Comparison of ENCODE assay signal across 29 cellular contexts in the genomic region with DNA sequence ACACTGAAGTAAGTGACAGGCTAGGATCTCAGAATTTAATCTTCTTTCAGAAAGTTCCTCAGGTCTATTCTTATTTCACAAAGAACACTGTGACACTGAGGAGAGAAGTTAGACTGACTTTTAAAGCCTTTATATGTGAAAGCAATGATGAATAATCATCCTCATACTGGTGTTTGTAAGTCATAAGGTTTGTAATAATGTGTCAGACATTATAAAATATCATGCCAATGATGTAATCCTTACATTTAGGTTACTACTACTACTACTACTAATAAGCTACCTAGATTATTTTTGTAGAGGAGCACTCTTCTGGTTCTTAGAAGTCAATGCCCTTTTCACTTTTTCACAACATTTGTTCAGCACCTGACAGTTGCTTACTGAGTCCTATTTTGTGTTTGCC. TPM values are rescaled to one million over a fixed set of nuclear protein-coding genes. Genes with fewer than 3 reads are reported as not detected.
DNase-seq lines count a peak whose midpoint lies in the region; ATAC-seq, FAIRE-seq and TF ChIP-seq lines count a peak whose summit lies in the region.
"Had no signal": no experiment of that assay in that cellular context is flagged by ENCODE, and none has a peak within 500 bp of the region (broad histone marks: within the 10 kb centered on the region; RNA-seq: fewer than 3 reads in every experiment).

No MANE protein-coding gene starts in this region.

- H3K4me2 ChIP-seq in K562 (ENCODE audit: insufficient read depth, low read length): no peak overlapping the region
- H3K4me2 ChIP-seq in hepatocyte: no peak overlapping the region

- H3K4me1 ChIP-seq in HEK293 (ENCODE audit: control insufficient read depth, insufficient read depth, low read length): no peaks in the 10 kb centered on the region
- H3K4me1 ChIP-seq in K562 (replicated peaks in 1 of 2; ENCODE audit: control insufficient read depth in 2 of 2, insufficient read depth in 2 of 2, low read length in 2 of 2): no peaks in the 10 kb centered on the region
- no peaks in the 10 kb centered on the region for H3K4me1 ChIP-seq in hepatocyte (ENCODE audit: insufficient read depth)
- H3K4me1 ChIP-seq: BE2C, SJCRH30 had no signal

- H3K4me3 ChIP-seq in HEK293 (ENCODE audit: low read depth, low read length): no peak overlapping the region
- no peak overlapping the region for H3K4me3 ChIP-seq in K562
- no peak overlapping the region for H3K4me3 ChIP-seq in hepatocyte
- H3K4me3 ChIP-seq: SJCRH30 had no signal

- in situ Hi-C loops in K562 (cut with MboI): no loop called here

- TF ChIP-seq CTCF in HEK293 (tag by site-specific recombination; IDR thresholded peaks at IDR 0.05): no peak
- TF ChIP-seq CTCF in K562 (IDR thresholded peaks at IDR 0.05 in 2 of 3, conservative IDR thresholded peaks at IDR 0.05 in 1 of 3; ENCODE audit: insufficient read depth in 2 of 3, low read depth in 1 of 3, low read length in 3 of 3): no peak
- no peak for TF ChIP-seq CTCF in hepatocyte (IDR thresholded peaks at IDR 0.05; ENCODE audit: poor library complexity)

- H3K27me3 ChIP-seq in K562 (ENCODE audit: control insufficient read depth in 2 of 2, insufficient read depth in 2 of 2, low read length in 2 of 2) (no peaks in the 10 kb centered on the region), hepatocyte (no peaks in the 10 kb centered on the region)
- H3K27me3 ChIP-seq: BE2C, SJCRH30 had no signal

- no peaks in the 10 kb centered on the region for H3K79me2 ChIP-seq in K562 (ENCODE audit: control insufficient read depth, insufficient read depth, low read length)
- no peaks in the 10 kb centered on the region for H3K79me2 ChIP-seq in hepatocyte

- peak; percentile 28 for DNase-seq in AG08396 (ENCODE audit: low spot score)
- no peak for DNase-seq in K562 (ENCODE audit: extremely low read depth in 1 of 4, low spot score in 3 of 4)
- DNase-seq in iris pigment epithelial cell (ENCODE audit: low read depth): peak; percentile 9
- no peak for DNase-seq in hepatocyte (ENCODE audit: low spot score)
- no peak for DNase-seq in cortex of kidney (lab: John Stamatoyannopoulos, UW)
- no peak for DNase-seq in NCI-H2171 treated with DMSO at 0.1 percent for 48 hours (lab: John Stamatoyannopoulos, UW)
- DNase-seq: BE2C; CD8-positive, alpha-beta memory T cell; DND-41; GOT3; Kasumi-1; NCI-H1092 treated with DMSO at 0.1 percent for 48 hours; NCI-H1436; NCI-H187; NCI-H2081 treated with DMSO at 0.1 percent for 48 hours; NCI-H524 treated with DMSO at 0.1 percent for 48 hours; NCI-H774; SJCRH30 had no signal

- H3K9me1 ChIP-seq in K562 (ENCODE audit: control insufficient read depth, insufficient read depth, low read length): no peaks in the 10 kb centered on the region

- no peaks in the 10 kb centered on the region for H3K9me3 ChIP-seq in HEK293 (ENCODE audit: control insufficient read depth, insufficient read depth, low read depth, low read length)
- no peaks in the 10 kb centered on the region for H3K9me3 ChIP-seq in K562 (replicated peaks; ENCODE audit: control insufficient read depth, insufficient read depth, low read depth, low read length)
- H3K9me3 ChIP-seq in hepatocyte (ENCODE audit: low read depth): no peaks in the 10 kb centered on the region
- H3K9me3 ChIP-seq: BE2C, SJCRH30 had no signal

- no peak overlapping the region for H2AFZ ChIP-seq in K562 (ENCODE audit: low read depth, low read length)
- no peak overlapping the region for H2AFZ ChIP-seq in hepatocyte

- no peaks in the 10 kb centered on the region for H4K20me1 ChIP-seq in K562 (replicated peaks; ENCODE audit: control insufficient read depth, insufficient read depth, low read length)
- H4K20me1 ChIP-seq in hepatocyte (ENCODE audit: insufficient read depth, poor library complexity, severe bottlenecking): no peaks in the 10 kb centered on the region

- TF ChIP-seq EP300 in K562 (IDR thresholded peaks at IDR 0.05; ENCODE audit: low read length): no peak

- no peaks in the 10 kb centered on the region for H3K9me2 ChIP-seq in hepatocyte (replicated peaks; ENCODE audit: insufficient read depth)

- no peak overlapping the region for H3K27ac ChIP-seq in HEK293 (ENCODE audit: extremely low read depth, low read depth, low read length)
- no peak overlapping the region for H3K27ac ChIP-seq in K562 (ENCODE audit: extremely low read depth, low read depth, low read length)
- no peak overlapping the region for H3K27ac ChIP-seq in hepatocyte
- H3K27ac ChIP-seq: 22Rv1, HL-60, SJCRH30 had no signal

- no peak overlapping the region for H3K9ac ChIP-seq in K562 (ENCODE audit: insufficient read depth in 1 of 2, low read depth in 2 of 2, low read length in 2 of 2)

- CTCF ChIA-PET in HEK293 (lab: Yijun Ruan, JAX) (no interaction called here), K562 (lab: Yijun Ruan, JAX; ENCODE audit: low intra/inter-chr PET ratio) (no interaction called here)

- no peak for TF ChIP-seq RAD21 in K562 (CRISPR knock-in tag; conservative IDR thresholded peaks at IDR 0.05 in 1 of 2, IDR thresholded peaks at IDR 0.05 in 1 of 2)

- TF ChIP-seq POLR2A in K562 (conservative IDR thresholded peaks at IDR 0.05): no peak

- H3K36me3 ChIP-seq in HEK293 (ENCODE audit: control insufficient read depth in 2 of 2, insufficient read depth in 1 of 2, low read length in 2 of 2): peaks cover 46 to 63% of the 10 kb centered on the region in 2 experiments
- peaks cover 77% of the 10 kb centered on the region for H3K36me3 ChIP-seq in K562 (ENCODE audit: control insufficient read depth, insufficient read depth, low read length)
- H3K36me3 ChIP-seq in hepatocyte (replicated peaks; ENCODE audit: insufficient read depth, low read depth): no peaks in the 10 kb centered on the region
- H3K36me3 ChIP-seq: BE2C had no signal

- POLR2A ChIA-PET in HEK293 (lab: Yijun Ruan, JAX): no interaction called here
- POLR2A ChIA-PET in K562 (lab: Yijun Ruan, JAX): no interaction called here

- no peak for FAIRE-seq in K562 (lab: Jason Lieb, UNC)
- FAIRE-seq: GM18507 had no signal

- intact Hi-C loops in K562 (cut with micrococcal nuclease): no loop called here

- no peak for ATAC-seq in K562
- ATAC-seq: Right ventricle myocardium inferior, SK-N-SH treated with all-trans-retinoic acid at 6 μM for 48 hours had no signal

- no TSS peak for BruUV-seq in K562 (replicated peaks; lab: Mats Ljungman, UMichigan)

RNA-seq across cellular contexts. Expression of a gene that starts 33.4 kb away (rescaled TPM):
- total RNA-seq in K562 (2011; cell fraction: chromatin; rRNA removed; ENCODE audit: low replicate concordance): not detected in 2 replicates
- total RNA-seq in K562 (2011; cell fraction: nucleolus; rRNA removed): not detected in 2 replicates
- total RNA-seq in K562 (2011; cell fraction: nucleoplasm; rRNA removed): not detected in 2 replicates
- total RNA-seq in K562 (2014; rRNA removed): not detected in 2 replicates
- total RNA-seq in K562 (2014; rRNA removed; fragmentation: Illumina TruSeq; extraction: Trizol): not detected in 2 replicates
- not detected in 2 replicates for total RNA-seq in K562 (2015; rRNA removed; fragmentation: Illumina TruSeq; extraction: Trizol)
- total RNA-seq in K562 (2021): not detected in 2 replicates
- not detected in 2 replicates for polyA plus RNA-seq in K562 (2011; rRNA removed)
- polyA plus RNA-seq in K562 (2011; cell fraction: cytosol; rRNA removed): not detected in 2 replicates
- not detected in 2 replicates for polyA plus RNA-seq in K562 (2011; cell fraction: nucleus; rRNA removed)
- polyA plus RNA-seq in K562 (2012): not detected in 2 replicates
- not detected in 2 replicates for polyA plus RNA-seq in K562 (2014; fragmentation: Illumina TruSeq; extraction: Trizol)
- polyA plus RNA-seq in K562 (2014; fragmentation: Nextera tagmentation; extraction: Ambion mirVana): not detected
- polyA plus RNA-seq in K562 (2014; rRNA removed): not detected in 2 replicates
- polyA minus RNA-seq in K562 (2011; rRNA and poly(A)+ RNA removed): not detected in 2 replicates
- polyA minus RNA-seq in K562 (2011; cell fraction: cytosol; rRNA and poly(A)+ RNA removed): not detected in 2 replicates
- polyA minus RNA-seq in K562 (2011; cell fraction: nucleus; rRNA and poly(A)+ RNA removed): not detected in 2 replicates
- not detected in 2 replicates for total RNA-seq in hepatocyte
- polyA plus RNA-seq in hepatocyte: not detected in 2 replicates
- total RNA-seq: CD8-positive, alpha-beta memory T cell; G401; HT-29; M059J; Right ventricle myocardium inferior; RPMI7951; SJCRH30 had no signal
- polyA plus RNA-seq: CD14-positive monocyte; CD8-positive, alpha-beta memory T cell had no signal

RNA-seq across cellular contexts. Expression of a gene that starts 40.8 kb away (rescaled TPM):
- total RNA-seq in K562 (2011; cell fraction: chromatin; rRNA removed; ENCODE audit: low replicate concordance): 34.5 and 36.9 TPM in 2 replicates
- total RNA-seq in K562 (2011; cell fraction: nucleolus; rRNA removed): 28.4 and 29.7 TPM in 2 replicates
- 50.7 and 104 TPM in 2 replicates for total RNA-seq in K562 (2011; cell fraction: nucleoplasm; rRNA removed)
- total RNA-seq in K562 (2014; rRNA removed) (105 and 110 TPM in 2 replicates), K562 (2014; rRNA removed; fragmentation: Illumina TruSeq; extraction: Trizol) (148 and 174 TPM in 2 replicates), K562 (2015; rRNA removed; fragmentation: Illumina TruSeq; extraction: Trizol) (148 and 161 TPM in 2 replicates), K562 (2021) (139 and 140 TPM in 2 replicates), hepatocyte (105 and 112 TPM in 2 replicates)
- polyA plus RNA-seq in K562 (2011; rRNA removed) (295 and 316 TPM in 2 replicates), K562 (2014; fragmentation: Illumina TruSeq; extraction: Trizol) (250 and 293 TPM in 2 replicates), K562 (2014; fragmentation: Nextera tagmentation; extraction: Ambion mirVana) (100 to 1,000 TPM; 538 to 634 TPM), K562 (2014; rRNA removed) (252 and 265 TPM in 2 replicates), hepatocyte (186 and 188 TPM in 2 replicates)
- polyA plus RNA-seq in K562 (2011; cell fraction: cytosol; rRNA removed): 189 and 259 TPM in 2 replicates
- 67.0 and 104 TPM in 2 replicates for polyA plus RNA-seq in K562 (2011; cell fraction: nucleus; rRNA removed)
- polyA plus RNA-seq in K562 (2012): 244 and 289 TPM in 2 replicates
- polyA minus RNA-seq in K562 (2011; rRNA and poly(A)+ RNA removed): 110 and 120 TPM in 2 replicates
- 37.0 and 45.9 TPM in 2 replicates for polyA minus RNA-seq in K562 (2011; cell fraction: cytosol; rRNA and poly(A)+ RNA removed)
- 11.7 and 28.9 TPM in 2 replicates for polyA minus RNA-seq in K562 (2011; cell fraction: nucleus; rRNA and poly(A)+ RNA removed)

RNA-seq across cellular contexts. Expression of a gene that starts 48.4 kb away (rescaled TPM):
- total RNA-seq in K562 (2011; cell fraction: chromatin; rRNA removed; ENCODE audit: low replicate concordance): 268 and 516 TPM in 2 replicates
- total RNA-seq in K562 (2011; cell fraction: nucleolus; rRNA removed): 162 and 189 TPM in 2 replicates
- 223 and 257 TPM in 2 replicates for total RNA-seq in K562 (2011; cell fraction: nucleoplasm; rRNA removed)
- total RNA-seq in K562 (2014; rRNA removed) (77.8 and 83.6 TPM in 2 replicates), K562 (2014; rRNA removed; fragmentation: Illumina TruSeq; extraction: Trizol) (96.1 and 107 TPM in 2 replicates), K562 (2015; rRNA removed; fragmentation: Illumina TruSeq; extraction: Trizol) (72.5 and 78.9 TPM in 2 replicates), K562 (2021) (58.3 and 59.4 TPM in 2 replicates), hepatocyte (7.3 and 8.8 TPM in 2 replicates)
- polyA plus RNA-seq in K562 (2011; rRNA removed) (108 and 137 TPM in 2 replicates), K562 (2014; fragmentation: Illumina TruSeq; extraction: Trizol) (71.7 and 111 TPM in 2 replicates), K562 (2014; fragmentation: Nextera tagmentation; extraction: Ambion mirVana) (100 to 1,000 TPM in 1 of 2 experiments, 10 to 100 TPM in 1; 86.6 to 105 TPM), K562 (2014; rRNA removed) (96.2 and 114 TPM in 2 replicates), hepatocyte (4.4 and 5.3 TPM in 2 replicates)
- 32.9 and 56.4 TPM in 2 replicates for polyA plus RNA-seq in K562 (2011; cell fraction: cytosol; rRNA removed)
- 206 and 218 TPM in 2 replicates for polyA plus RNA-seq in K562 (2011; cell fraction: nucleus; rRNA removed)
- 72.4 and 103 TPM in 2 replicates for polyA plus RNA-seq in K562 (2012)
- polyA minus RNA-seq in K562 (2011; rRNA and poly(A)+ RNA removed): 159 and 165 TPM in 2 replicates
- polyA minus RNA-seq in K562 (2011; cell fraction: cytosol; rRNA and poly(A)+ RNA removed): 36.9 and 53.2 TPM in 2 replicates
- 95.3 and 162 TPM in 2 replicates for polyA minus RNA-seq in K562 (2011; cell fraction: nucleus; rRNA and poly(A)+ RNA removed)

Comparison
In these comparisons a context has a peak if more than half of its experiments do, and no peak if none do; other contexts are left out.
1. DNase-seq: peak in AG08396 (single experiment) and iris pigment epithelial cell (single experiment); none in K562 (0 of 4), hepatocyte (single experiment), cortex of kidney (single experiment) and NCI-H2171 treated with DMSO at 0.1 percent for 48 hours (single experiment).